ENCODE assay signal across 1 cellular context in the genomic region with DNA sequence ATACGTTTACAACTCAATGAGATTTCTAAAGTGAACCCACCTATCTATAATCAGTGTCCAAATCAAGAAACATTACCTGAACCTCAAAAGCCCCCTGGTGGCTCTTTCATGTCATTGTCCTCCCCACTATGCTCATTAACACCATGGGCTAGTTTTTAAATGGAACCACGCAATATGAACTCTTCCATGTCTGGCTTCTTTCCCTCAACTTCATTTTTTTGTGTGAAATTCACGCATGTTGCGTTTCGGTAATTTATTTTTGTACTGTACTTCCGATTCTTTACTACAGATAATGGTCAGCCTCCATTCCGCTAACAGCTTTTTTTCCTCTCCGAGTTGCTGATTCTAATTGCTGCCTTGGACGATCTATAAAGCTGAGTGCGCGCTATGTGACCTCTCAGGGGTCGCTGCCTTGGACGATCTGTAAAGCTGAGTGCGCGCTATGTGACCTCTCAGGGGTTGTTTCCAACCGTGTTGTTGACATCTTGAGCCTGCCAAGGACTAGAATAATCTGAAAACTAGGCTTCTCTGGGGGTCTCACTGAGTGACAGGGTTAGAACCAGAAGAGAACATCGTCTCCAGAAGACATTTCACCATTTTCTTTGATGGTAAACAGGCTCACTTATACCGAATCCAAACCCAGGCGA.
A peak's percentile ranks its signal among the peaks of the same experiment; 100 is the strongest.
TF ChIP-seq lines count a peak whose summit lies in the region.

No MANE protein-coding gene starts in this region.

TF ChIP-seq in HepG2, 621 proteins besides CTCF, POLR2A, EP300 and RAD21 (continued from another document):
- no peak for TF ChIP-seq DMTF1 (CRISPR knock-in tag; IDR thresholded peaks at IDR 0.05)
- TF ChIP-seq MAFK (conservative IDR thresholded peaks at IDR 0.05 in 1 of 2, IDR thresholded peaks at IDR 0.05 in 1 of 2; ENCODE audit: low read length in 2 of 2) = peak; percentile 27 to 36; a peak in 1 of 4 replicates
- peak; percentile 73; the same call in 1 of the 2 replicates for TF ChIP-seq TBX3 (IDR thresholded peaks at IDR 0.05; ENCODE audit: borderline replicate concordance)
- no peak for TF ChIP-seq ZNF121 (CRISPR knock-in tag; IDR thresholded peaks at IDR 0.05)
- 0 out of 2 replicates have a peak, but pooled peaks have one; percentile 7 for TF ChIP-seq NCOR1 (IDR thresholded peaks at IDR 0.05; ENCODE audit: borderline replicate concordance, low read length)
- TF ChIP-seq ZNF234 (CRISPR knock-in tag; conservative IDR thresholded peaks at IDR 0.05) = no peak
- TF ChIP-seq, protein P1, sequence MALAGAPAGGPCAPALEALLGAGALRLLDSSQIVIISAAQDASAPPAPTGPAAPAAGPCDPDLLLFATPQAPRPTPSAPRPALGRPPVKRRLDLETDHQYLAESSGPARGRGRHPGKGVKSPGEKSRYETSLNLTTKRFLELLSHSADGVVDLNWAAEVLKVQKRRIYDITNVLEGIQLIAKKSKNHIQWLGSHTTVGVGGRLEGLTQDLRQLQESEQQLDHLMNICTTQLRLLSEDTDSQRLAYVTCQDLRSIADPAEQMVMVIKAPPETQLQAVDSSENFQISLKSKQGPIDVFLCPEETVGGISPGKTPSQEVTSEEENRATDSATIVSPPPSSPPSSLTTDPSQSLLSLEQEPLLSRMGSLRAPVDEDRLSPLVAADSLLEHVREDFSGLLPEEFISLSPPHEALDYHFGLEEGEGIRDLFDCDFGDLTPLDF (CRISPR knock-in tag; IDR thresholded peaks at IDR 0.05) = peak; percentile 66
- no peak for TF ChIP-seq ZNF619 (CRISPR knock-in tag; IDR thresholded peaks at IDR 0.05)
- TF ChIP-seq, protein P2, sequence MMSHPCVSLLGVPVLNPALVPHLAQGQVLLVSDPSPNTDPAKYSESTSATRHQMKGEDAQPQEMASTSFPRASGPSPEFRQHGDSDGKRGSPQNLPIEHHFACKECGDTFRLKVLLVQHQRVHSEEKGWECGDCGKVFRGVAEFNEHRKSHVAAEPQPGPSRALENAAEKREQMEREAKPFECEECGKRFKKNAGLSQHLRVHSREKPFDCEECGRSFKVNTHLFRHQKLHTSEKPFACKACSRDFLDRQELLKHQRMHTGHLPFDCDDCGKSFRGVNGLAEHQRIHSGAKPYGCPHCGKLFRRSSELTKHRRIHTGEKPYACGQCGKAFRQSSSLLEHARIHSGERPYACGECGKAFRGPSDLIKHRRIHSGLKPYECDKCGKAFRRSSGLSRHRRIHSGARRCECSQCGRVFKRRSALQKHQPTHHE (CRISPR knock-in tag; IDR thresholded peaks at IDR 0.05; ENCODE audit: borderline replicate concordance) = peak; percentile 21; the same call in 1 of the 2 replicates
- TF ChIP-seq GLI4 (CRISPR knock-in tag; IDR thresholded peaks at IDR 0.05; ENCODE audit: borderline replicate concordance) = 0 out of 2 replicates have a peak, but pooled peaks have one; percentile 19
- peak; percentile 24; the same call in 1 of the 2 replicates for TF ChIP-seq FLYWCH1 (CRISPR knock-in tag; IDR thresholded peaks at IDR 0.05)
- no peak for TF ChIP-seq SMYD3 (CRISPR knock-in tag; IDR thresholded peaks at IDR 0.05)
- peak; percentile 42; the same call in 1 of the 2 replicates for TF ChIP-seq KDM5B (CRISPR knock-in tag; IDR thresholded peaks at IDR 0.05; ENCODE audit: borderline replicate concordance)
- peak; percentile 6; the same call in 1 of the 2 replicates for TF ChIP-seq MED1 (CRISPR knock-in tag; IDR thresholded peaks at IDR 0.05)
- peak; percentile 11; the same call in 1 of the 2 replicates for TF ChIP-seq GATAD2A (CRISPR knock-in tag; IDR thresholded peaks at IDR 0.05)
- TF ChIP-seq ZNF24 (IDR thresholded peaks at IDR 0.05) = no peak
- TF ChIP-seq ZNF124 (CRISPR knock-in tag; IDR thresholded peaks at IDR 0.05) = 0 out of 2 replicates have a peak, but pooled peaks have one; percentile 12
- TF ChIP-seq NFKBIZ (CRISPR knock-in tag; IDR thresholded peaks at IDR 0.05) = 0 out of 2 replicates have a peak, but pooled peaks have one; percentile 11
- TF ChIP-seq RBM39 (IDR thresholded peaks at IDR 0.05; ENCODE audit: low read depth, low read length, poor library complexity, severe bottlenecking) = peak; percentile 6
- TF ChIP-seq ZNF766 (CRISPR knock-in tag; IDR thresholded peaks at IDR 0.05; ENCODE audit: borderline replicate concordance) = 0 out of 2 replicates have a peak, but pooled peaks have one; percentile 14
- TF ChIP-seq CBFB (CRISPR knock-in tag; IDR thresholded peaks at IDR 0.05) = no peak
- TF ChIP-seq ZNF605 (CRISPR knock-in tag; IDR thresholded peaks at IDR 0.05) = 0 out of 2 replicates have a peak, but pooled peaks have one; percentile 12
- TF ChIP-seq ZNF782 (CRISPR knock-in tag; IDR thresholded peaks at IDR 0.05; ENCODE audit: borderline replicate concordance) = no peak
- TF ChIP-seq ATF7-NPFF (CRISPR knock-in tag; IDR thresholded peaks at IDR 0.05; ENCODE audit: low read depth) = no peak
- peak; percentile 64; the same call in 1 of the 2 replicates for TF ChIP-seq ZNF367 (CRISPR knock-in tag; IDR thresholded peaks at IDR 0.05; ENCODE audit: borderline replicate concordance)
- TF ChIP-seq GTF3A (CRISPR knock-in tag; conservative IDR thresholded peaks at IDR 0.05) = no peak
- peak; percentile 37; the same call in 1 of the 2 replicates for TF ChIP-seq ZC3H4 (CRISPR knock-in tag; IDR thresholded peaks at IDR 0.05; ENCODE audit: borderline replicate concordance)
- no peak for TF ChIP-seq RARG (CRISPR knock-in tag; IDR thresholded peaks at IDR 0.05; ENCODE audit: low read depth)
- 0 out of 2 replicates have a peak, but pooled peaks have one; percentile 55 for TF ChIP-seq ZNF790 (CRISPR knock-in tag; IDR thresholded peaks at IDR 0.05; ENCODE audit: borderline replicate concordance)
- TF ChIP-seq ZNF180 (CRISPR knock-in tag; IDR thresholded peaks at IDR 0.05; ENCODE audit: borderline replicate concordance, low read depth) = 0 out of 2 replicates have a peak, but pooled peaks have one; percentile 57
- TF ChIP-seq, protein P3, sequence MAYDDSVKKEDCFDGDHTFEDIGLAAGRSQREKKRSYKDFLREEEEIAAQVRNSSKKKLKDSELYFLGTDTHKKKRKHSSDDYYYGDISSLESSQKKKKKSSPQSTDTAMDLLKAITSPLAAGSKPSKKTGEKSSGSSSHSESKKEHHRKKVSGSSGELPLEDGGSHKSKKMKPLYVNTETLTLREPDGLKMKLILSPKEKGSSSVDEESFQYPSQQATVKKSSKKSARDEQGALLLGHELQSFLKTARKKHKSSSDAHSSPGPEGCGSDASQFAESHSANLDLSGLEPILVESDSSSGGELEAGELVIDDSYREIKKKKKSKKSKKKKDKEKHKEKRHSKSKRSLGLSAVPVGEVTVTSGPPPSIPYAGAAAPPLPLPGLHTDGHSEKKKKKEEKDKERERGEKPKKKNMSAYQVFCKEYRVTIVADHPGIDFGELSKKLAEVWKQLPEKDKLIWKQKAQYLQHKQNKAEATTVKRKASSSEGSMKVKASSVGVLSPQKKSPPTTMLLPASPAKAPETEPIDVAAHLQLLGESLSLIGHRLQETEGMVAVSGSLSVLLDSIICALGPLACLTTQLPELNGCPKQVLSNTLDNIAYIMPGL (CRISPR knock-in tag; IDR thresholded peaks at IDR 0.05; ENCODE audit: borderline replicate concordance in 1 of 2, low read depth in 1 of 2) = peak in 1 of 2 experiments; percentile 50; a peak in 1 of 4 replicates
- 0 out of 2 replicates have a peak, but pooled peaks have one; percentile 26 for TF ChIP-seq PRDM15 (CRISPR knock-in tag; IDR thresholded peaks at IDR 0.05)
- no peak for TF ChIP-seq ZNF33B (CRISPR knock-in tag; IDR thresholded peaks at IDR 0.05)
- TF ChIP-seq ZNF432 (CRISPR knock-in tag; IDR thresholded peaks at IDR 0.05; ENCODE audit: borderline replicate concordance) = no peak
- TF ChIP-seq ZNF513 (CRISPR knock-in tag; conservative IDR thresholded peaks at IDR 0.05) = no peak
- no peak for TF ChIP-seq ZMYM2 (CRISPR knock-in tag; IDR thresholded peaks at IDR 0.05)
- 0 out of 2 replicates have a peak, but pooled peaks have one; percentile 22 for TF ChIP-seq DNMT3B (CRISPR knock-in tag; conservative IDR thresholded peaks at IDR 0.05)
- peak; percentile 81; the same call in 1 of the 2 replicates for TF ChIP-seq ISX (CRISPR knock-in tag; conservative IDR thresholded peaks at IDR 0.05)
- no peak for TF ChIP-seq NR3C1 (CRISPR knock-in tag; IDR thresholded peaks at IDR 0.05)
- peak; percentile 72 for TF ChIP-seq SMC3 (IDR thresholded peaks at IDR 0.05; ENCODE audit: low read length)
